In genomic region chr11:910589-911030, GRCh38 we compare ENCODE assay signal across 1 cellular context.
TF ChIP-seq lines count a peak whose summit lies in the region.

TSS of gene CHID1 (minus strand) at chr11:910810. CDS start at chr11:904816, 5,994 bp downstream.

TF ChIP-seq in GM12878, 131 proteins besides CTCF, POLR2A, EP300 and RAD21 (continued from another document and continues in another):
- TF ChIP-seq CUX1 (IDR thresholded peaks at IDR 0.05; ENCODE audit: insufficient replicate concordance, low read depth, low read length) = no peak
- peak; percentile 33 for TF ChIP-seq RUNX3 (IDR thresholded peaks at IDR 0.05; ENCODE audit: low read length)
- TF ChIP-seq HCFC1 (IDR thresholded peaks at IDR 0.05; ENCODE audit: low read length) = peak; percentile 64
- TF ChIP-seq CBX3 (IDR thresholded peaks at IDR 0.05; ENCODE audit: borderline replicate concordance, low read depth) = no peak
- TF ChIP-seq YY1 (IDR thresholded peaks at IDR 0.05; ENCODE audit: low read depth, low read length) = no peak
- TF ChIP-seq MEF2A (IDR thresholded peaks at IDR 0.05; ENCODE audit: insufficient read depth, low read depth, low read length) = no peak
- TF ChIP-seq SMC3 (IDR thresholded peaks at IDR 0.05; ENCODE audit: borderline replicate concordance, low read length) = no peak
- TF ChIP-seq, protein P1, sequence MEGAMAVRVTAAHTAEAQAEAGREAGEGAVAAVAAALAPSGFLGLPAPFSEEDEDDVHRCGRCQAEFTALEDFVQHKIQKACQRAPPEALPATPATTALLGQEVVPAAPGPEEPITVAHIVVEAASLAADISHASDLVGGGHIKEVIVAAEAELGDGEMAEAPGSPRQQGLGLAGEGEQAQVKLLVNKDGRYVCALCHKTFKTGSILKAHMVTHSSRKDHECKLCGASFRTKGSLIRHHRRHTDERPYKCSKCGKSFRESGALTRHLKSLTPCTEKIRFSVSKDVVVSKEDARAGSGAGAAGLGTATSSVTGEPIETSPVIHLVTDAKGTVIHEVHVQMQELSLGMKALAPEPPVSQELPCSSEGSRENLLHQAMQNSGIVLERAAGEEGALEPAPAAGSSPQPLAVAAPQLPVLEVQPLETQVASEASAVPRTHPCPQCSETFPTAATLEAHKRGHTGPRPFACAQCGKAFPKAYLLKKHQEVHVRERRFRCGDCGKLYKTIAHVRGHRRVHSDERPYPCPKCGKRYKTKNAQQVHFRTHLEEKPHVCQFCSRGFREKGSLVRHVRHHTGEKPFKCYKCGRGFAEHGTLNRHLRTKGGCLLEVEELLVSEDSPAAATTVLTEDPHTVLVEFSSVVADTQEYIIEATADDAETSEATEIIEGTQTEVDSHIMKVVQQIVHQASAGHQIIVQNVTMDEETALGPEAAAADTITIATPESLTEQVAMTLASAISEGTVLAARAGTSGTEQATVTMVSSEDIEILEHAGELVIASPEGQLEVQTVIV (IDR thresholded peaks at IDR 0.05; ENCODE audit: borderline replicate concordance, partially characterized antibody) = no peak
- peak; percentile 81 for TF ChIP-seq ZBTB11 (CRISPR knock-in tag; IDR thresholded peaks at IDR 0.05)
- no peak for TF ChIP-seq ZBED1 (IDR thresholded peaks at IDR 0.05; ENCODE audit: borderline replicate concordance)
- TF ChIP-seq NR2C2 (IDR thresholded peaks at IDR 0.05; ENCODE audit: borderline replicate concordance, control insufficient read depth, insufficient read length, low read depth) = no peak
- TF ChIP-seq MTA2 (IDR thresholded peaks at IDR 0.05; ENCODE audit: low read depth) = no peak
- TF ChIP-seq POLR2AphosphoS2 (IDR thresholded peaks at IDR 0.05; ENCODE audit: low read depth, low read length) = peak; percentile 57; the same call in 1 of the 2 replicates
- TF ChIP-seq, protein P2, sequence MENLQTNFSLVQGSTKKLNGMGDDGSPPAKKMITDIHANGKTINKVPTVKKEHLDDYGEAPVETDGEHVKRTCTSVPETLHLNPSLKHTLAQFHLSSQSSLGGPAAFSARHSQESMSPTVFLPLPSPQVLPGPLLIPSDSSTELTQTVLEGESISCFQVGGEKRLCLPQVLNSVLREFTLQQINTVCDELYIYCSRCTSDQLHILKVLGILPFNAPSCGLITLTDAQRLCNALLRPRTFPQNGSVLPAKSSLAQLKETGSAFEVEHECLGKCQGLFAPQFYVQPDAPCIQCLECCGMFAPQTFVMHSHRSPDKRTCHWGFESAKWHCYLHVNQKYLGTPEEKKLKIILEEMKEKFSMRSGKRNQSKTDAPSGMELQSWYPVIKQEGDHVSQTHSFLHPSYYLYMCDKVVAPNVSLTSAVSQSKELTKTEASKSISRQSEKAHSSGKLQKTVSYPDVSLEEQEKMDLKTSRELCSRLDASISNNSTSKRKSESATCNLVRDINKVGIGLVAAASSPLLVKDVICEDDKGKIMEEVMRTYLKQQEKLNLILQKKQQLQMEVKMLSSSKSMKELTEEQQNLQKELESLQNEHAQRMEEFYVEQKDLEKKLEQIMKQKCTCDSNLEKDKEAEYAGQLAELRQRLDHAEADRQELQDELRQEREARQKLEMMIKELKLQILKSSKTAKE (IDR thresholded peaks at IDR 0.05; ENCODE audit: low read depth, poor library complexity, severe bottlenecking) = no peak
- no peak for TF ChIP-seq SRF (IDR thresholded peaks at IDR 0.05; ENCODE audit: low read depth in 2 of 2, low read length in 2 of 2)
- TF ChIP-seq MEF2B (IDR thresholded peaks at IDR 0.05; ENCODE audit: partially characterized antibody, poor library complexity, severe bottlenecking) = no peak
- no peak for TF ChIP-seq IRF4 (IDR thresholded peaks at IDR 0.05; ENCODE audit: low read depth, low read length)
- TF ChIP-seq SMAD5 (IDR thresholded peaks at IDR 0.05; ENCODE audit: low read depth) = no peak
- TF ChIP-seq, protein P3, sequence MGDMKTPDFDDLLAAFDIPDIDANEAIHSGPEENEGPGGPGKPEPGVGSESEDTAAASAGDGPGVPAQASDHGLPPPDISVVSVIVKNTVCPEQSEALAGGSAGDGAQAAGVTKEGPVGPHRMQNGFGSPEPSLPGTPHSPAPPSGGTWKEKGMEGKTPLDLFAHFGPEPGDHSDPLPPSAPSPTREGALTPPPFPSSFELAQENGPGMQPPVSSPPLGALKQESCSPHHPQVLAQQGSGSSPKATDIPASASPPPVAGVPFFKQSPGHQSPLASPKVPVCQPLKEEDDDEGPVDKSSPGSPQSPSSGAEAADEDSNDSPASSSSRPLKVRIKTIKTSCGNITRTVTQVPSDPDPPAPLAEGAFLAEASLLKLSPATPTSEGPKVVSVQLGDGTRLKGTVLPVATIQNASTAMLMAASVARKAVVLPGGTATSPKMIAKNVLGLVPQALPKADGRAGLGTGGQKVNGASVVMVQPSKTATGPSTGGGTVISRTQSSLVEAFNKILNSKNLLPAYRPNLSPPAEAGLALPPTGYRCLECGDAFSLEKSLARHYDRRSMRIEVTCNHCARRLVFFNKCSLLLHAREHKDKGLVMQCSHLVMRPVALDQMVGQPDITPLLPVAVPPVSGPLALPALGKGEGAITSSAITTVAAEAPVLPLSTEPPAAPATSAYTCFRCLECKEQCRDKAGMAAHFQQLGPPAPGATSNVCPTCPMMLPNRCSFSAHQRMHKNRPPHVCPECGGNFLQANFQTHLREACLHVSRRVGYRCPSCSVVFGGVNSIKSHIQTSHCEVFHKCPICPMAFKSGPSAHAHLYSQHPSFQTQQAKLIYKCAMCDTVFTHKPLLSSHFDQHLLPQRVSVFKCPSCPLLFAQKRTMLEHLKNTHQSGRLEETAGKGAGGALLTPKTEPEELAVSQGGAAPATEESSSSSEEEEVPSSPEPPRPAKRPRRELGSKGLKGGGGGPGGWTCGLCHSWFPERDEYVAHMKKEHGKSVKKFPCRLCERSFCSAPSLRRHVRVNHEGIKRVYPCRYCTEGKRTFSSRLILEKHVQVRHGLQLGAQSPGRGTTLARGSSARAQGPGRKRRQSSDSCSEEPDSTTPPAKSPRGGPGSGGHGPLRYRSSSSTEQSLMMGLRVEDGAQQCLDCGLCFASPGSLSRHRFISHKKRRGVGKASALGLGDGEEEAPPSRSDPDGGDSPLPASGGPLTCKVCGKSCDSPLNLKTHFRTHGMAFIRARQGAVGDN (IDR thresholded peaks at IDR 0.05) = peak; percentile 29; the same call in 1 of the 2 replicates
- TF ChIP-seq DPF2 (IDR thresholded peaks at IDR 0.05) = no peak; the same call in none of the 2 replicates
- TF ChIP-seq, protein P4, sequence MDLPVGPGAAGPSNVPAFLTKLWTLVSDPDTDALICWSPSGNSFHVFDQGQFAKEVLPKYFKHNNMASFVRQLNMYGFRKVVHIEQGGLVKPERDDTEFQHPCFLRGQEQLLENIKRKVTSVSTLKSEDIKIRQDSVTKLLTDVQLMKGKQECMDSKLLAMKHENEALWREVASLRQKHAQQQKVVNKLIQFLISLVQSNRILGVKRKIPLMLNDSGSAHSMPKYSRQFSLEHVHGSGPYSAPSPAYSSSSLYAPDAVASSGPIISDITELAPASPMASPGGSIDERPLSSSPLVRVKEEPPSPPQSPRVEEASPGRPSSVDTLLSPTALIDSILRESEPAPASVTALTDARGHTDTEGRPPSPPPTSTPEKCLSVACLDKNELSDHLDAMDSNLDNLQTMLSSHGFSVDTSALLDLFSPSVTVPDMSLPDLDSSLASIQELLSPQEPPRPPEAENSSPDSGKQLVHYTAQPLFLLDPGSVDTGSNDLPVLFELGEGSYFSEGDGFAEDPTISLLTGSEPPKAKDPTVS (IDR thresholded peaks at IDR 0.05; ENCODE audit: low read depth, low read length) = no peak
- no peak for TF ChIP-seq FOXM1 (IDR thresholded peaks at IDR 0.05; ENCODE audit: low read depth, low read length)
- TF ChIP-seq LARP7 (IDR thresholded peaks at IDR 0.05) = peak; percentile 54
- no peak for TF ChIP-seq KAT2A (conservative IDR thresholded peaks at IDR 0.05; ENCODE audit: control insufficient read depth, low read depth, low read length)
- no peak for TF ChIP-seq CEBPB (IDR thresholded peaks at IDR 0.05; ENCODE audit: borderline replicate concordance in 1 of 2, low read depth in 2 of 2, low read length in 2 of 2)
- peak; percentile 45 for TF ChIP-seq SIX5 (IDR thresholded peaks at IDR 0.05; ENCODE audit: low read depth, low read length, severe bottlenecking)
- TF ChIP-seq, protein P5, sequence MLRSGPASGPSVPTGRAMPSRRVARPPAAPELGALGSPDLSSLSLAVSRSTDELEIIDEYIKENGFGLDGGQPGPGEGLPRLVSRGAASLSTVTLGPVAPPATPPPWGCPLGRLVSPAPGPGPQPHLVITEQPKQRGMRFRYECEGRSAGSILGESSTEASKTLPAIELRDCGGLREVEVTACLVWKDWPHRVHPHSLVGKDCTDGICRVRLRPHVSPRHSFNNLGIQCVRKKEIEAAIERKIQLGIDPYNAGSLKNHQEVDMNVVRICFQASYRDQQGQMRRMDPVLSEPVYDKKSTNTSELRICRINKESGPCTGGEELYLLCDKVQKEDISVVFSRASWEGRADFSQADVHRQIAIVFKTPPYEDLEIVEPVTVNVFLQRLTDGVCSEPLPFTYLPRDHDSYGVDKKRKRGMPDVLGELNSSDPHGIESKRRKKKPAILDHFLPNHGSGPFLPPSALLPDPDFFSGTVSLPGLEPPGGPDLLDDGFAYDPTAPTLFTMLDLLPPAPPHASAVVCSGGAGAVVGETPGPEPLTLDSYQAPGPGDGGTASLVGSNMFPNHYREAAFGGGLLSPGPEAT (IDR thresholded peaks at IDR 0.05; ENCODE audit: low read depth) = no peak
- TF ChIP-seq HDGF (IDR thresholded peaks at IDR 0.05) = no peak
- TF ChIP-seq SREBF1 (IDR thresholded peaks at IDR 0.05; ENCODE audit: low read length) = no peak
- TF ChIP-seq, protein P6, sequence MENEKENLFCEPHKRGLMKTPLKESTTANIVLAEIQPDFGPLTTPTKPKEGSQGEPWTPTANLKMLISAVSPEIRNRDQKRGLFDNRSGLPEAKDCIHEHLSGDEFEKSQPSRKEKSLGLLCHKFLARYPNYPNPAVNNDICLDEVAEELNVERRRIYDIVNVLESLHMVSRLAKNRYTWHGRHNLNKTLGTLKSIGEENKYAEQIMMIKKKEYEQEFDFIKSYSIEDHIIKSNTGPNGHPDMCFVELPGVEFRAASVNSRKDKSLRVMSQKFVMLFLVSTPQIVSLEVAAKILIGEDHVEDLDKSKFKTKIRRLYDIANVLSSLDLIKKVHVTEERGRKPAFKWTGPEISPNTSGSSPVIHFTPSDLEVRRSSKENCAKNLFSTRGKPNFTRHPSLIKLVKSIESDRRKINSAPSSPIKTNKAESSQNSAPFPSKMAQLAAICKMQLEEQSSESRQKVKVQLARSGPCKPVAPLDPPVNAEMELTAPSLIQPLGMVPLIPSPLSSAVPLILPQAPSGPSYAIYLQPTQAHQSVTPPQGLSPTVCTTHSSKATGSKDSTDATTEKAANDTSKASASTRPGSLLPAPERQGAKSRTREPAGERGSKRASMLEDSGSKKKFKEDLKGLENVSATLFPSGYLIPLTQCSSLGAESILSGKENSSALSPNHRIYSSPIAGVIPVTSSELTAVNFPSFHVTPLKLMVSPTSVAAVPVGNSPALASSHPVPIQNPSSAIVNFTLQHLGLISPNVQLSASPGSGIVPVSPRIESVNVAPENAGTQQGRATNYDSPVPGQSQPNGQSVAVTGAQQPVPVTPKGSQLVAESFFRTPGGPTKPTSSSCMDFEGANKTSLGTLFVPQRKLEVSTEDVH (IDR thresholded peaks at IDR 0.05; ENCODE audit: low read depth, partially characterized antibody) = no peak
